ENCODE assay signal across 6 cellular contexts in genomic region chr1:116485976-116486375, GRCh38.
"Had no signal": no experiment of that assay in that cellular context is flagged by ENCODE, and none has a peak within 500 bp of the region (broad histone marks: within the 10 kb centered on the region; RNA-seq: fewer than 3 reads in every experiment).

No MANE protein-coding gene starts in this region.

- H3K9me3 ChIP-seq: gastrocnemius medialis, heart right ventricle, psoas muscle, right lobe of liver, testis had no signal

- H3K36me3 ChIP-seq: brain microvascular endothelial cell, gastrocnemius medialis, heart right ventricle, right lobe of liver had no signal

- H3K27me3 ChIP-seq: brain microvascular endothelial cell, gastrocnemius medialis, heart right ventricle, right lobe of liver, testis had no signal

- H3K4me3 ChIP-seq: gastrocnemius medialis, heart right ventricle, psoas muscle, right lobe of liver, testis had no signal

- H3K27ac ChIP-seq: brain microvascular endothelial cell, heart right ventricle, psoas muscle, right lobe of liver, testis had no signal
